In the genomic region with DNA sequence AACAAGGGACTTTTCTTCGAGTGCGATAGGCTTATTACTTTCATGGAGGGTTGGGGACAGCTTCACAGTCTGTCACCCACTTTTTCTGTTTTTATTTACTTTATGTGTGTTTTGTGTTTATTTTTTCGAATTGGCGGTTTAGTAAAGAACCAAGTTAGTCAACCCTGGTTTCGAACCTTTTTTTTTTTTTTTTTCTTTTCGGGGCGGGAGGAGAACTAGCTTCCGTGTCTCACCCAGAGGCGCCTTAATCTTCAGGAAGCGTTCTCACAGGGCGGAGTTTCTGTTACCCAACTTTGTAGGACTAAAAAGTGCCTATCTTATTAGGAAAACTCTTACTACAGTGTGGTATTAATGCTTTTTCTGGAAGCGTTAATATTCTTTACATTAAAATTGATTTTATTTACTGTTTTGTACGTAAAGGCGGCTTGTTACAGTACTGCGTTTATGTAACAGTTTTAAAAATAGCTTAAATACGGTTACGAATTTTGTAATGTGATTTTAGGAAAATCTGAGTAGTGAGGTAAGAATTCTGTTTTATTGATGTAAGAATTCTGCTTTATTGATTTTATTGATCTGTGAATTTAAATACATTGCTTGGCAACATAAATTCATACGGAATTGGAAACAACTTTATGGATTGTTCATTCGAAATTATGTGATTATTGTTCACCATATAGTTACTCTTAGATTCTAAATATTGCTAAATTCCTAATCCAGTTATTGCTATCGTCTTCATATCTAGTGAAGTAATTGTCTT, we compare ENCODE assay signal across 8 cellular contexts. TPM values are rescaled to one million over a fixed set of nuclear protein-coding genes. Genes with fewer than 3 reads are reported as not detected.
DNase-seq lines count a peak whose midpoint lies in the region; ATAC-seq and TF ChIP-seq lines count a peak whose summit lies in the region.

No MANE protein-coding gene starts in this region.

- H3K27ac Mint-ChIP-seq in activated naive CD8-positive, alpha-beta T cell treated with anti-CD3 and anti-CD28 coated beads for 36 hours, result peak overlapping the region; percentile 98
- peak overlapping the region; percentile 100 for H3K27ac Mint-ChIP-seq in progenitor cell of endocrine pancreas

- DNase-seq in activated gamma-delta T cell treated with Interleukin-2 at 50 U/mL for 16 hours (peak; percentile 32), activated gamma-delta T cell (lab: John Stamatoyannopoulos, UW) (no peak), NCI-H774 (lab: John Stamatoyannopoulos, UW) (peak; percentile 54), cardiac muscle cell (ENCODE audit: low read depth in 1 of 2, low spot score in 1 of 2) (peak; percentile 45 to 80), progenitor cell of endocrine pancreas (ENCODE audit: low spot score, unreplicated experiment) (no peak), GM19238 (ENCODE audit: insufficient read length, low spot score) (no peak)
- DNase-seq in activated naive CD8-positive, alpha-beta T cell treated with anti-CD3 and anti-CD28 coated beads for 36 hours, result peak; percentile 22

- H3K27me3 ChIP-seq in cardiac muscle cell, result no peaks in the 10 kb centered on the region

- H3K27ac ChIP-seq in cardiac muscle cell, result peak overlapping the region; percentile 99

- H3K4me1 ChIP-seq in cardiac muscle cell (ENCODE audit: low read depth), result peaks cover 24% of the 10 kb centered on the region

- H3K27me3 Mint-ChIP-seq in activated naive CD8-positive, alpha-beta T cell treated with anti-CD3 and anti-CD28 coated beads for 36 hours, result no peaks in the 10 kb centered on the region
- no peaks in the 10 kb centered on the region for H3K27me3 Mint-ChIP-seq in progenitor cell of endocrine pancreas

- TF ChIP-seq CTCF in cardiac muscle cell (IDR thresholded peaks at IDR 0.05; ENCODE audit: low read depth, low read length) (no peak), progenitor cell of endocrine pancreas (IDR thresholded peaks at IDR 0.05; ENCODE audit: unreplicated experiment) (no peak)

- peak overlapping the region; percentile 94 for H3K4me3 Mint-ChIP-seq in activated naive CD8-positive, alpha-beta T cell treated with anti-CD3 and anti-CD28 coated beads for 36 hours
- peak overlapping the region; percentile 99 for H3K4me3 Mint-ChIP-seq in progenitor cell of endocrine pancreas (ENCODE audit: low read depth)

- peak overlapping the region; percentile 88 for H3K4me3 ChIP-seq in cardiac muscle cell

- ATAC-seq in HG02938 (IDR thresholded peaks at IDR 0.05; ENCODE audit: unreplicated experiment), result peak; percentile 24

- peaks cover 11% of the 10 kb centered on the region for H3K36me3 ChIP-seq in cardiac muscle cell

- no peaks in the 10 kb centered on the region for H3K9me3 ChIP-seq in cardiac muscle cell (ENCODE audit: low read depth)

- H3K36me3 Mint-ChIP-seq in activated naive CD8-positive, alpha-beta T cell treated with anti-CD3 and anti-CD28 coated beads for 36 hours, result peaks cover 51% of the 10 kb centered on the region
- H3K36me3 Mint-ChIP-seq in progenitor cell of endocrine pancreas (ENCODE audit: insufficient read depth), result peaks cover 17% of the 10 kb centered on the region

- peaks cover 38% of the 10 kb centered on the region for H3K4me1 Mint-ChIP-seq in activated naive CD8-positive, alpha-beta T cell treated with anti-CD3 and anti-CD28 coated beads for 36 hours
- peaks cover 28% of the 10 kb centered on the region for H3K4me1 Mint-ChIP-seq in progenitor cell of endocrine pancreas (ENCODE audit: low read depth)

- no peaks in the 10 kb centered on the region for H3K9me3 Mint-ChIP-seq in activated naive CD8-positive, alpha-beta T cell treated with anti-CD3 and anti-CD28 coated beads for 36 hours
- H3K9me3 Mint-ChIP-seq in progenitor cell of endocrine pancreas (ENCODE audit: low read depth), result no peaks in the 10 kb centered on the region

RNA-seq across cellular contexts. Expression of a gene that starts 0.9 kb away (rescaled TPM):
- total RNA-seq in activated naive CD8-positive, alpha-beta T cell treated with anti-CD3 and anti-CD28 coated beads for 36 hours, result 100 to 1,000 TPM; 210 to 214 TPM
- total RNA-seq in cardiac muscle cell (111 and 114 TPM in 2 replicates), progenitor cell of endocrine pancreas (226 and 240 TPM in 2 replicates)
- 135 and 170 TPM in 2 replicates for polyA plus RNA-seq in cardiac muscle cell

RNA-seq across cellular contexts. Expression of a gene that starts 8.9 kb away (rescaled TPM):
- 10 to 100 TPM; 31.0 to 36.7 TPM for total RNA-seq in activated naive CD8-positive, alpha-beta T cell treated with anti-CD3 and anti-CD28 coated beads for 36 hours
- total RNA-seq in cardiac muscle cell (19.7 and 27.0 TPM in 2 replicates), progenitor cell of endocrine pancreas (39.1 TPM in 2 replicates)
- 38.8 and 41.7 TPM in 2 replicates for polyA plus RNA-seq in cardiac muscle cell

Comparison
In these comparisons a context has a peak if more than half of its experiments do, and no peak if none do; other contexts are left out.
1. DNase-seq: peak in activated gamma-delta T cell treated with Interleukin-2 at 50 U/mL for 16 hours (single experiment), NCI-H774 (single experiment), activated naive CD8-positive, alpha-beta T cell treated with anti-CD3 and anti-CD28 coated beads for 36 hours (single experiment) and cardiac muscle cell (2 of 2); none in activated gamma-delta T cell (single experiment), progenitor cell of endocrine pancreas (single experiment) and GM19238 (single experiment).